Comparison of ENCODE assay signal across 15 cellular contexts in genomic region chr7:298375-298702, GRCh38. TPM values are rescaled to one million over a fixed set of nuclear protein-coding genes. Genes with fewer than 3 reads are reported as not detected.
DNase-seq lines count a peak whose midpoint lies in the region; ATAC-seq and TF ChIP-seq lines count a peak whose summit lies in the region.
"Had no signal": no experiment of that assay in that cellular context is flagged by ENCODE, and none has a peak within 500 bp of the region (broad histone marks: within the 10 kb centered on the region; RNA-seq: fewer than 3 reads in every experiment).

No MANE protein-coding gene starts in this region.

- H3K27ac ChIP-seq in neural progenitor cell (no peak overlapping the region), spleen (no peak overlapping the region), mesenchymal stem cell (ENCODE audit: low read length, poor library complexity, severe bottlenecking) (no peak overlapping the region)
- H3K27ac ChIP-seq: C4-2B had no signal

- no peak for TF ChIP-seq POLR2A in spleen (IDR thresholded peaks at IDR 0.05)

- no peak overlapping the region for H2BK12ac ChIP-seq in mesenchymal stem cell (ENCODE audit: low read length in 2 of 2)

- H4K91ac ChIP-seq in mesenchymal stem cell (ENCODE audit: low read length) = no peak overlapping the region

- H3K36me3 Mint-ChIP-seq in chondrocyte (ENCODE audit: low read depth) = no peaks in the 10 kb centered on the region
- no peaks in the 10 kb centered on the region for H3K36me3 Mint-ChIP-seq in neural progenitor cell
- H3K36me3 Mint-ChIP-seq: CD4-positive, alpha-beta memory T cell had no signal

- H3K9me3 ChIP-seq in neural progenitor cell (ENCODE audit: low read depth) (no peaks in the 10 kb centered on the region), spleen (no peaks in the 10 kb centered on the region), mesenchymal stem cell (ENCODE audit: control insufficient read depth, low read length) (no peaks in the 10 kb centered on the region)
- H3K9me3 ChIP-seq: HAP-1 had no signal

- H3K4me1 ChIP-seq in neural progenitor cell (no peaks in the 10 kb centered on the region), spleen (no peaks in the 10 kb centered on the region), mesenchymal stem cell (ENCODE audit: control insufficient read depth, insufficient read depth, low read depth, low read length) (peaks cover 10% of the 10 kb centered on the region)
- H3K4me1 ChIP-seq: HAP-1 had no signal

- no peaks in the 10 kb centered on the region for H3K79me1 ChIP-seq in mesenchymal stem cell (replicated peaks; ENCODE audit: low read length, poor library complexity, severe bottlenecking)

- H2BK15ac ChIP-seq in mesenchymal stem cell (ENCODE audit: low read depth, poor library complexity, severe bottlenecking) = no peak overlapping the region

- H3K27me3 ChIP-seq in neural progenitor cell (no peaks in the 10 kb centered on the region), spleen (replicated peaks in 1 of 7) (peaks cover 0 to 45% (median 6%) of the 10 kb centered on the region in 7 donors), mesenchymal stem cell (ENCODE audit: control insufficient read depth in 1 of 2, insufficient read depth in 1 of 2, low read length in 2 of 2) (peaks cover 47 to 79% of the 10 kb centered on the region in 2 experiments)

- no peak overlapping the region for H2AK5ac ChIP-seq in mesenchymal stem cell (ENCODE audit: low read length, severe bottlenecking)

- DNase-seq in D341Med (ENCODE audit: low spot score) = peak; percentile 12
- DNase-seq in chondrocyte (ENCODE audit: low spot score) = peak; percentile 84
- no peak for DNase-seq in neural progenitor cell (ENCODE audit: low spot score)
- peak; percentile 48 for DNase-seq in spleen
- DNase-seq in NCI-H345 treated with DMSO at 0.1 percent for 48 hours (lab: John Stamatoyannopoulos, UW; ENCODE audit: unreplicated experiment) = no peak
- DNase-seq in mesenchymal stem cell = no peak
- DNase-seq: ACHN; CD4-positive, alpha-beta memory T cell; DMS79 treated with DMSO at 0.1 percent for 48 hours; GF-D8 had no signal

- no peaks in the 10 kb centered on the region for H3K36me3 ChIP-seq in neural progenitor cell
- H3K36me3 ChIP-seq in spleen = no peaks in the 10 kb centered on the region
- no peaks in the 10 kb centered on the region for H3K36me3 ChIP-seq in mesenchymal stem cell (ENCODE audit: control insufficient read depth in 1 of 2, insufficient read depth in 2 of 2, low read depth in 1 of 2, low read length in 2 of 2)
- H3K36me3 ChIP-seq: HAP-1 had no signal

- H3K27me3 Mint-ChIP-seq in chondrocyte (ENCODE audit: low read depth) (peaks cover 7% of the 10 kb centered on the region), neural progenitor cell (ENCODE audit: insufficient read depth, low read depth) (peaks cover 11% of the 10 kb centered on the region)

- no peak overlapping the region for H3K4ac ChIP-seq in mesenchymal stem cell (ENCODE audit: low read depth in 1 of 2, low read length in 2 of 2)

- H3K4me2 ChIP-seq in neural progenitor cell (no peak overlapping the region), mesenchymal stem cell (ENCODE audit: low read length, poor library complexity, severe bottlenecking) (no peak overlapping the region)

- H3K79me2 ChIP-seq in neural progenitor cell (ENCODE audit: low read depth) = no peaks in the 10 kb centered on the region

- H3F3A ChIP-seq in neural progenitor cell (ENCODE audit: low read depth) = no peaks in the 10 kb centered on the region

- no peak overlapping the region for H3K14ac ChIP-seq in mesenchymal stem cell (ENCODE audit: low read length in 2 of 2)

- TF ChIP-seq CTCF in chondrocyte (IDR thresholded peaks at IDR 0.05) (no peak), neural progenitor cell (IDR thresholded peaks at IDR 0.05) (no peak), spleen (IDR thresholded peaks at IDR 0.05 in 8 of 11, conservative IDR thresholded peaks at IDR 0.05 in 3 of 11) (no peak)

- no peak overlapping the region for H3K9ac ChIP-seq in neural progenitor cell
- no peak overlapping the region for H3K9ac ChIP-seq in mesenchymal stem cell (ENCODE audit: low read length)

- H3K4me3 Mint-ChIP-seq in chondrocyte (ENCODE audit: unreplicated experiment) = no peak overlapping the region
- no peak overlapping the region for H3K4me3 Mint-ChIP-seq in neural progenitor cell
- H3K4me3 Mint-ChIP-seq: CD4-positive, alpha-beta memory T cell had no signal

- H3K27ac Mint-ChIP-seq in chondrocyte (ENCODE audit: unreplicated experiment) (no peak overlapping the region), neural progenitor cell (peak overlapping the region; percentile 25)
- H3K27ac Mint-ChIP-seq: CD4-positive, alpha-beta memory T cell had no signal

- H3K9me3 Mint-ChIP-seq in chondrocyte (ENCODE audit: low read depth) (no peaks in the 10 kb centered on the region), neural progenitor cell (no peaks in the 10 kb centered on the region)
- H3K9me3 Mint-ChIP-seq: CD4-positive, alpha-beta memory T cell had no signal

- no peak overlapping the region for H3K23ac ChIP-seq in mesenchymal stem cell (ENCODE audit: low read length in 2 of 2)

- H2AFZ ChIP-seq in neural progenitor cell (replicated peaks) = no peak overlapping the region
- no peak overlapping the region for H2AFZ ChIP-seq in mesenchymal stem cell (ENCODE audit: low read depth, low read length)

- H3K4me3 ChIP-seq in neural progenitor cell (no peak overlapping the region), spleen (no peak overlapping the region), mesenchymal stem cell (ENCODE audit: insufficient read depth in 1 of 2, low read depth in 1 of 2, low read length in 2 of 2) (no peak overlapping the region)
- H3K4me3 ChIP-seq: HAP-1 had no signal

- no peak overlapping the region for H3K18ac ChIP-seq in mesenchymal stem cell (ENCODE audit: low read depth in 1 of 2, low read length in 2 of 2)

- H3K4me1 Mint-ChIP-seq in chondrocyte (ENCODE audit: low read depth) (peaks cover 3% of the 10 kb centered on the region), neural progenitor cell (peaks cover 16% of the 10 kb centered on the region)
- H3K4me1 Mint-ChIP-seq: CD4-positive, alpha-beta memory T cell had no signal

- H2BK120ac ChIP-seq in mesenchymal stem cell (ENCODE audit: low read depth, low read length) = no peak overlapping the region

- no peak overlapping the region for H4K8ac ChIP-seq in mesenchymal stem cell (ENCODE audit: low read length)

- no peak for ATAC-seq in GM18870 (IDR thresholded peaks at IDR 0.05; ENCODE audit: unreplicated experiment)

- intact Hi-C loops in spleen (cut with DNase I; ENCODE audit: low total_unique reads) = no loop called here

- WGBS in spleen, 5 donors = 75 to 79% (median 78%) methylated on average over 12 to 15 of the region's 15 CpGs
- WGBS in mesenchymal stem cell = 83% methylated on average over 15 of the region's 15 CpGs

- no peak overlapping the region for H2BK5ac ChIP-seq in mesenchymal stem cell (ENCODE audit: low read depth, low read length, poor library complexity, severe bottlenecking)

- H4K20me1 ChIP-seq in neural progenitor cell (ENCODE audit: low read depth) = no peaks in the 10 kb centered on the region

RNA-seq across cellular contexts. Expression of gene FOXL3, which starts 8.4 kb away (rescaled TPM):
- total RNA-seq in chondrocyte (not detected in 3 replicates), neural progenitor cell (ENCODE audit: low replicate concordance) (not detected in 2 replicates), spleen (not detected)
- polyA plus RNA-seq in spleen = not detected
- not detected for polyA plus RNA-seq in mesenchymal stem cell (2013, experiment 1 of 2)
- not detected for polyA plus RNA-seq in mesenchymal stem cell (2013, experiment 2 of 2)
- total RNA-seq: CD4-positive, alpha-beta memory T cell; H1 had no signal
- polyA plus RNA-seq: BJ; CD4-positive, alpha-beta memory T cell; H1 had no signal

Comparison
In these comparisons a context has a peak if more than half of its experiments do, and no peak if none do; other contexts are left out.
1. DNase-seq: peak in D341Med (single experiment), chondrocyte (single experiment) and spleen (single experiment); none in neural progenitor cell (single experiment), NCI-H345 treated with DMSO at 0.1 percent for 48 hours (single experiment) and mesenchymal stem cell (single experiment).